8 cellular contexts compared by ENCODE assay signal in genomic region chr19:7488736-7489353, GRCh38. TPM values are rescaled to one million over a fixed set of nuclear protein-coding genes. Genes with fewer than 3 reads are reported as not detected.
DNase-seq lines count a peak whose midpoint lies in the region; ATAC-seq and TF ChIP-seq lines count a peak whose summit lies in the region.

TSS of gene PEX11G (minus strand) at chr19:7489035. CDS start at chr19:7489010, 25 bp downstream.

- H3K27ac Mint-ChIP-seq in nephron progenitor cell, result peak within 1 kb of the TSS; percentile 82

- peaks cover 14% of the 10 kb centered on the region for H3K4me1 Mint-ChIP-seq in nephron progenitor cell

- DNase-seq in NCI-H187 (lab: John Stamatoyannopoulos, UW), result peak; percentile 27 to 44
- DNase-seq in NCI-H187 treated with DMSO at 0.1 percent for 48 hours (lab: John Stamatoyannopoulos, UW), result no peak
- peak in 75 of 76 experiments; percentile 27 to 95 (median 84) for DNase-seq in HUDEP-2 (lab: John Stamatoyannopoulos, UW; ENCODE audit: unreplicated experiment in 76 of 76)
- peak; percentile 81 for DNase-seq in RPMI7951 (ENCODE audit: low read depth)
- peak; percentile 97 for DNase-seq in activated effector memory CD4-positive, alpha-beta T cell treated with anti-CD3 and anti-CD28 coated beads, Interleukin-2, amount 50 U/mL, for 16 hours
- DNase-seq in fibroblast of the conjunctiva (ENCODE audit: low read depth), result peak; percentile 69
- peak; percentile 95 for DNase-seq in nephron progenitor cell
- DNase-seq in stimulated activated naive CD8-positive, alpha-beta T cell treated with anti-CD3 and anti-CD28 coated beads, Interleukin-15, Interleukin-2, amounts not matched to agents 100 U/mL and 50 U/mL, for 24 hours, result peak; percentile 96

- peaks cover 3% of the 10 kb centered on the region for H3K9me3 Mint-ChIP-seq in nephron progenitor cell

- peaks cover 9% of the 10 kb centered on the region for H3K27me3 Mint-ChIP-seq in nephron progenitor cell (ENCODE audit: low read depth, poor library complexity)

- ATAC-seq in stimulated activated naive CD8-positive, alpha-beta T cell treated with anti-CD3 and anti-CD28 coated beads, Interleukin-15, Interleukin-2, amounts not matched to agents 100 U/mL and 50 U/mL, for 24 hours, result peak; percentile 85

- no peak for TF ChIP-seq CTCF in nephron progenitor cell (IDR thresholded peaks at IDR 0.05)

- H3K4me3 Mint-ChIP-seq in nephron progenitor cell, result peak within 1 kb of the TSS; percentile 76

- H3K36me3 Mint-ChIP-seq in nephron progenitor cell (ENCODE audit: low read depth), result no peaks in the 10 kb centered on the region

RNA-seq across cellular contexts. Expression of gene PEX11G, which starts in this region (rescaled TPM):
- total RNA-seq in RPMI7951 (2014; rRNA removed; shearing (Covaris generic)), result 0.36 and 3.2 TPM in 2 replicates
